ENCODE assay signal across 9 cellular contexts in the genomic region with DNA sequence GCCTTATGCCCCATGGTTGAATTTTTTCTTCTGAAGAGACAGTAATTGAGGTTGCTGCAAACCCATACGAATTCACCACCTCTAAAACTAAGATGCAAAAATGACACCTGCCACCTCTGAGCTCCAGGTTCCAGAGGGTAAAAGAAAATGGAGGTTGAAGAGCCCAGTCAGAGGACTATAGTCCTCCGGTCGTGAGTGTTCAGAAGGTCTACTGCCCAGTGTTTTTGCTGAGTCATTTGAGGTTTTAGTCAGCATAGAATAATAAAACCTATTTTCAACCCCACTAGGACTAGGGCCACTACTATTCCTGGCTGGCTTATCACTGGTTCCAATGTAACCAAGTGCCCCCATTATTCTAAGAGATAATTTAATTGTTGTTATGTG. TPM values are rescaled to one million over a fixed set of nuclear protein-coding genes. Genes with fewer than 3 reads are reported as not detected.
A peak's percentile ranks its signal among the peaks of the same experiment; 100 is the strongest.
DNase-seq lines count a peak whose midpoint lies in the region; ATAC-seq and TF ChIP-seq lines count a peak whose summit lies in the region.
"Had no signal": no experiment of that assay in that cellular context is flagged by ENCODE, and none has a peak within 500 bp of the region (broad histone marks: within the 10 kb centered on the region; RNA-seq: fewer than 3 reads in every experiment).

No MANE protein-coding gene starts in this region.

- no peak overlapping the region for H3K27ac Mint-ChIP-seq in natural killer cell treated with Interleukin-12 subunit alpha and Interleukin-12 subunit beta and Interleukin-15 and Interleukin-18, amount 100 ng/mL, for 72 hours
- H3K27ac Mint-ChIP-seq in natural killer cell: no peak overlapping the region

- no peak for DNase-seq in natural killer cell treated with Interleukin-12 subunit alpha and Interleukin-12 subunit beta and Interleukin-15 and Interleukin-18, amount 100 ng/mL, for 72 hours (ENCODE audit: low spot score)
- DNase-seq in natural killer cell (no peak), cardiac fibroblast (ENCODE audit: low read depth in 2 of 2) (peak; percentile 27 to 31), H7 (no peak), NCI-H2196 treated with DMSO at 0.1 percent for 48 hours (lab: John Stamatoyannopoulos, UW; ENCODE audit: unreplicated experiment) (no peak), DMS79 (lab: John Stamatoyannopoulos, UW) (no peak)

- H3K36me3 Mint-ChIP-seq in natural killer cell treated with Interleukin-12 subunit alpha and Interleukin-12 subunit beta and Interleukin-15 and Interleukin-18, amount 100 ng/mL, for 72 hours: no peaks in the 10 kb centered on the region
- H3K36me3 Mint-ChIP-seq in natural killer cell: no peaks in the 10 kb centered on the region

- no peaks in the 10 kb centered on the region for H3K36me3 ChIP-seq in HUES48 (ENCODE audit: control insufficient read depth, insufficient read depth, low read length)
- no peaks in the 10 kb centered on the region for H3K36me3 ChIP-seq in H7 (replicated peaks; ENCODE audit: control insufficient read depth, insufficient read depth, low read length)

- no peak for TF ChIP-seq CTCF in natural killer cell (IDR thresholded peaks at IDR 0.05)
- TF ChIP-seq CTCF in cardiac fibroblast (IDR thresholded peaks at IDR 0.05; ENCODE audit: low read depth, low read length): no peak

- no peaks in the 10 kb centered on the region for H3K27me3 ChIP-seq in HUES48 (ENCODE audit: control insufficient read depth, insufficient read depth, low read length)
- no peaks in the 10 kb centered on the region; the same call in 1 of the 2 replicates for H3K27me3 ChIP-seq in H7 (ENCODE audit: control insufficient read depth, insufficient read depth, low read length)

- intact Hi-C loops in natural killer cell (cut with micrococcal nuclease): loop anchor here (2.0 kb wide), 1 partner anchor 225 kb away; no protein-coding TSS in a partner anchor

- no peak overlapping the region for H3K4me3 ChIP-seq in HUES48 (ENCODE audit: low read depth, low read length)
- no peak overlapping the region for H3K4me3 ChIP-seq in cardiac fibroblast (replicated peaks in 1 of 2; ENCODE audit: low read depth in 2 of 2, low read length in 2 of 2)
- H3K4me3 ChIP-seq in H7 (ENCODE audit: insufficient read depth, low read depth, low read length): no peak overlapping the region

- H3K9ac ChIP-seq in HUES48 (ENCODE audit: low read depth, low read length): peak overlapping the region; percentile 20; the same call in 1 of the 2 replicates

- peaks cover 14 to 25% of the 10 kb centered on the region in 2 donors for H3K4me1 Mint-ChIP-seq in natural killer cell treated with Interleukin-12 subunit alpha and Interleukin-12 subunit beta and Interleukin-15 and Interleukin-18, amount 100 ng/mL, for 72 hours (ENCODE audit: low read depth in 2 of 2)
- H3K4me1 Mint-ChIP-seq in natural killer cell: peaks cover 16 to 17% of the 10 kb centered on the region in 2 donors

- H3K27ac ChIP-seq in HUES48 (ENCODE audit: low read depth, low read length): peak overlapping the region; percentile 87

- H3K4me3 Mint-ChIP-seq in natural killer cell treated with Interleukin-12 subunit alpha and Interleukin-12 subunit beta and Interleukin-15 and Interleukin-18, amount 100 ng/mL, for 72 hours: no peak overlapping the region
- H3K4me3 Mint-ChIP-seq in natural killer cell: no peak overlapping the region

- H3K9me3 Mint-ChIP-seq in natural killer cell treated with Interleukin-12 subunit alpha and Interleukin-12 subunit beta and Interleukin-15 and Interleukin-18, amount 100 ng/mL, for 72 hours: no peaks in the 10 kb centered on the region
- H3K9me3 Mint-ChIP-seq in natural killer cell: no peaks in the 10 kb centered on the region

- no peaks in the 10 kb centered on the region for H3K27me3 Mint-ChIP-seq in natural killer cell treated with Interleukin-12 subunit alpha and Interleukin-12 subunit beta and Interleukin-15 and Interleukin-18, amount 100 ng/mL, for 72 hours
- H3K27me3 Mint-ChIP-seq in natural killer cell (ENCODE audit: low read depth in 2 of 2): no peaks in the 10 kb centered on the region

- peaks cover 6% of the 10 kb centered on the region for H3K9me3 ChIP-seq in HUES48 (ENCODE audit: control insufficient read depth, insufficient read depth, low read length)

- ATAC-seq in natural killer cell treated with Interleukin-12 subunit alpha and Interleukin-12 subunit beta and Interleukin-15 and Interleukin-18, amount 100 ng/mL, for 72 hours: peak; percentile 48 to 64
- ATAC-seq in natural killer cell (no peak), GM19023 (IDR thresholded peaks at IDR 0.05; ENCODE audit: unreplicated experiment) (no peak)

- peaks cover 15% of the 10 kb centered on the region for H3K4me1 ChIP-seq in HUES48 (ENCODE audit: control insufficient read depth, insufficient read depth, low read length)

RNA-seq across cellular contexts. Expression of gene SLAMF7, which starts 12.9 kb away (rescaled TPM):
- 1,000 to 10,000 TPM in 1 of 2 donors, 100 to 1,000 TPM in 1; 677 to 1,669 TPM for total RNA-seq in natural killer cell treated with Interleukin-12 subunit alpha and Interleukin-12 subunit beta and Interleukin-15 and Interleukin-18, amount 100 ng/mL, for 72 hours
- total RNA-seq in natural killer cell: 100 to 1,000 TPM; 191 to 301 (median 227) TPM
- total RNA-seq in H7 (2014; rRNA removed; shearing (Covaris generic)): 0.24 TPM in 1 of 2 replicates, not detected in the other
- total RNA-seq: fibroblast of lung had no signal

RNA-seq across cellular contexts. Expression of gene CD48, which starts 14.5 kb away (rescaled TPM):
- 100 to 1,000 TPM; 434 to 816 TPM for total RNA-seq in natural killer cell treated with Interleukin-12 subunit alpha and Interleukin-12 subunit beta and Interleukin-15 and Interleukin-18, amount 100 ng/mL, for 72 hours
- total RNA-seq in natural killer cell: 100 to 1,000 TPM; 213 to 249 (median 223) TPM
- total RNA-seq in H7 (2014; rRNA removed; shearing (Covaris generic)): 0.74 and 2.2 TPM in 2 replicates
- total RNA-seq: fibroblast of lung had no signal

Comparison
In these comparisons a context has a peak if more than half of its experiments do, and no peak if none do; other contexts are left out.
1. ATAC-seq: peak in natural killer cell treated with Interleukin-12 subunit alpha and Interleukin-12 subunit beta and Interleukin-15 and Interleukin-18, amount 100 ng/mL, for 72 hours (2 of 2); none in natural killer cell (0 of 3) and GM19023 (single experiment).
2. DNase-seq: peak in cardiac fibroblast (2 of 2); none in natural killer cell treated with Interleukin-12 subunit alpha and Interleukin-12 subunit beta and Interleukin-15 and Interleukin-18, amount 100 ng/mL, for 72 hours (single experiment), natural killer cell (single experiment), H7 (single experiment), NCI-H2196 treated with DMSO at 0.1 percent for 48 hours (single experiment) and DMS79 (single experiment).
3. RNA of gene SLAMF7, which starts 12.9 kb away (total RNA-seq): 677 to 1,669 TPM in natural killer cell treated with Interleukin-12 subunit alpha and Interleukin-12 subunit beta and Interleukin-15 and Interleukin-18, amount 100 ng/mL, for 72 hours and 191 to 301 TPM in natural killer cell; 0.24 TPM in H7; every median in the first group is over 100 times any median in the second.
4. RNA of gene CD48, which starts 14.5 kb away (total RNA-seq): 434 to 816 TPM in natural killer cell treated with Interleukin-12 subunit alpha and Interleukin-12 subunit beta and Interleukin-15 and Interleukin-18, amount 100 ng/mL, for 72 hours and 213 to 249 TPM in natural killer cell; 0.74 to 2.2 TPM in H7; every median in the first group is over 10 times any median in the second.